Comparison of ENCODE assay signal across 8 cellular contexts in genomic region chr16:30444231-30445148, GRCh38. TPM values are rescaled to one million over a fixed set of nuclear protein-coding genes. Genes with fewer than 3 reads are reported as not detected.
DNase-seq lines count a peak whose midpoint lies in the region; ATAC-seq and TF ChIP-seq lines count a peak whose summit lies in the region.

No MANE protein-coding gene starts in this region.

- no peaks in the 10 kb centered on the region for H3K27me3 Mint-ChIP-seq in central memory CD8-positive, alpha-beta T cell
- no peaks in the 10 kb centered on the region for H3K27me3 Mint-ChIP-seq in naive B cell

- DNase-seq in AG10803 (ENCODE audit: low read depth) (no peak), naive B cell (no peak), NCI-H446 treated with DMSO at 0.1 percent for 48 hours (lab: John Stamatoyannopoulos, UW) (no peak), DMS153 treated with DMSO at 0.1 percent for 48 hours (lab: John Stamatoyannopoulos, UW; ENCODE audit: unreplicated experiment) (no peak), NCI-H524 treated with DMSO at 0.1 percent for 48 hours (lab: John Stamatoyannopoulos, UW) (no peak)
- DNase-seq in central memory CD8-positive, alpha-beta T cell (ENCODE audit: low spot score in 2 of 2), result no peak

- no peak for ATAC-seq in central memory CD8-positive, alpha-beta T cell (replicated peaks; ENCODE audit: extremely low read depth, poor library complexity, severe bottlenecking)
- ATAC-seq in naive B cell (ENCODE audit: low read depth in 2 of 2) (no peak), GM21528 (IDR thresholded peaks at IDR 0.05; ENCODE audit: low FRiP score, unreplicated experiment) (no peak)

- no peaks in the 10 kb centered on the region for H3K9me3 Mint-ChIP-seq in central memory CD8-positive, alpha-beta T cell
- H3K9me3 Mint-ChIP-seq in naive B cell, result no peaks in the 10 kb centered on the region

- peaks cover 36% of the 10 kb centered on the region for H3K4me1 Mint-ChIP-seq in central memory CD8-positive, alpha-beta T cell
- peaks cover 33 to 60% (median 50%) of the 10 kb centered on the region in 3 donors for H3K4me1 Mint-ChIP-seq in naive B cell

- H3K4me3 Mint-ChIP-seq in central memory CD8-positive, alpha-beta T cell, result peak overlapping the region; percentile 92
- peak overlapping the region; percentile 86 to 98 (median 95) for H3K4me3 Mint-ChIP-seq in naive B cell

- H3K4me3 ChIP-seq in AG10803 (ENCODE audit: low read length) (peak overlapping the region; percentile 84), HUES6 (ENCODE audit: low read depth, low read length) (peak overlapping the region; percentile 68)

- TF ChIP-seq CTCF in AG10803 (conservative IDR thresholded peaks at IDR 0.05; ENCODE audit: low read length), result no peak

- peaks cover 14% of the 10 kb centered on the region for H3K4me1 ChIP-seq in HUES6 (ENCODE audit: control insufficient read depth, insufficient read depth, low read length)

- H3K9me3 ChIP-seq in HUES6 (ENCODE audit: control insufficient read depth, insufficient read depth, low read depth, low read length), result peaks cover 7% of the 10 kb centered on the region; the same call in 1 of the 2 replicates

- peaks cover 11% of the 10 kb centered on the region for H3K36me3 Mint-ChIP-seq in central memory CD8-positive, alpha-beta T cell (ENCODE audit: insufficient read depth)
- peaks cover 8 to 12% of the 10 kb centered on the region in 2 donors for H3K36me3 Mint-ChIP-seq in naive B cell

- H3K27ac Mint-ChIP-seq in central memory CD8-positive, alpha-beta T cell (ENCODE audit: low read depth), result peak overlapping the region; percentile 94
- H3K27ac Mint-ChIP-seq in naive B cell, result peak overlapping the region in 5 of 6 donors; percentile 15 to 95 (median 81)

- H3K36me3 ChIP-seq in HUES6 (ENCODE audit: control insufficient read depth, insufficient read depth, low read length), result peaks cover 14% of the 10 kb centered on the region

- no peak overlapping the region; the same call in 1 of the 2 replicates for H3K27ac ChIP-seq in HUES6 (ENCODE audit: low read depth, low read length)

- no peaks in the 10 kb centered on the region for H3K27me3 ChIP-seq in HUES6 (ENCODE audit: control insufficient read depth, insufficient read depth, low read length)

- H3K9ac ChIP-seq in HUES6 (ENCODE audit: low read length), result peak overlapping the region; percentile 83

RNA-seq across cellular contexts. Expression of gene SEPHS2, which starts 1.2 kb away (rescaled TPM):
- polyA plus RNA-seq in naive B cell (ENCODE audit: low read depth in 6 of 6), result 10 to 100 TPM; 45.7 to 86.2 (median 73.6) TPM

RNA-seq across cellular contexts. Expression of gene DCTPP1, which starts 14.7 kb away (rescaled TPM):
- 100 to 1,000 TPM; 101 to 145 (median 123) TPM for polyA plus RNA-seq in naive B cell (ENCODE audit: low read depth in 6 of 6)

RNA-seq across cellular contexts. Expression of gene ITGAL, which starts 28.1 kb away (rescaled TPM):
- 10 to 100 TPM; 21.3 to 36.8 (median 25.6) TPM for polyA plus RNA-seq in naive B cell (ENCODE audit: low read depth in 6 of 6)

RNA-seq across cellular contexts. Expression of gene ZNF771, which starts 37.1 kb away (rescaled TPM):
- polyA plus RNA-seq in naive B cell (ENCODE audit: low read depth in 6 of 6), result 1 to 10 TPM in 5 of 6 donors, not detected in 1; 1.7 to 5.0 (median 2.3) TPM

RNA-seq across cellular contexts. Expression of gene ZNF48, which starts 49.3 kb away (rescaled TPM):
- 1 to 10 TPM; 3.4 to 9.9 (median 7.0) TPM for polyA plus RNA-seq in naive B cell (ENCODE audit: low read depth in 6 of 6)
